In the genomic region with DNA sequence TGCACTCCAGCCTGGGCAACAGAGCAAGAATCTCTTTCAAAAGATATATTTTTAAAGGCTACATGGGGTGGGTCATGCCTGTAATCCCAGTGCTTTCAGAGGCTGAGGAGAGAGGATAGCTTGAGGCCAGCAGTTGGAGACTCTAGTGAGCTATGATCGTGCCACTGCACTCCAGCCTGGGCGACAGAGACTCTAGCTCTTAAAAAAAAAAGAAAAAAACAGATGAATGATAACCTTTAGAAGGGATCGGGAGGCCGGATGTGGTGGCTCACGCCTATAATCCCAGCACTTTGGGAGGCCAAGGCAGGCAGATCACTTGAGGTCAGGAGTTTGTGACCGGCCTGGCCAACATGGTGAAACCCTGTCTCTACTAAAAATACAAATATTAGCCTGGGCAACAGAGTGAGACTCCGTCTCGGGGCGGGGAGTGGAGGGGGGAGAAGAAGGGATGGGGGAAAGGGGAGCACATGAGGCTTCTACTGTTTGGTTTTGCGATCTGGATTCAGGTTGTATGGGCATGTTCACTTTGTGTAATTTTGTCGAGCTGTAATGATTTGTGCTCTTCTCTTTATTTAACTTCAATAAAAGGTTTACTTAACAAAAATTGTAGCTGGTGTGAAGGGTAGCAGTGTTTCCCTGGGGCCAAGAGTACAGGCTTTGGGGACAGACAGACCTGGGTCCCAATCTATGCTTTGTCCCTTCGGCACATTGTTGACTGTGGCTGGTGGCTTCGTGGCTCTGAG, we compare ENCODE assay signal across 8 cellular contexts. TPM values are rescaled to one million over a fixed set of nuclear protein-coding genes. Genes with fewer than 3 reads are reported as not detected.
A peak's percentile ranks its signal among the peaks of the same experiment; 100 is the strongest.
DNase-seq lines count a peak whose midpoint lies in the region; ATAC-seq and TF ChIP-seq lines count a peak whose summit lies in the region.

No MANE protein-coding gene starts in this region.

- no peak for TF ChIP-seq POLR2A in GM18505 (IDR thresholded peaks at IDR 0.05; ENCODE audit: borderline replicate concordance, extremely low read depth, insufficient read depth, insufficient read length)

- peak overlapping the region; percentile 94 to 100 (median 100) for H3K27ac Mint-ChIP-seq in CD4-positive, CD25-positive, alpha-beta regulatory T cell

- 85 to 88% methylated on average over 12 to 13 of the region's 13 CpGs for WGBS in ectodermal cell, 2 experiments

- peaks cover 23% of the 10 kb centered on the region for H3K36me3 Mint-ChIP-seq in CD4-positive, CD25-positive, alpha-beta regulatory T cell

- H2AFZ ChIP-seq in neuron (ENCODE audit: low read depth, low read length): peak overlapping the region; percentile 56

- DNase-seq in CD4-positive, CD25-positive, alpha-beta regulatory T cell: peak; percentile 7 to 29 (median 11)
- peak; percentile 87 for DNase-seq in OCI-M2 (lab: John Stamatoyannopoulos, UW; ENCODE audit: unreplicated experiment)
- DNase-seq in NCI-H345 treated with DMSO at 0.1 percent for 48 hours (lab: John Stamatoyannopoulos, UW; ENCODE audit: unreplicated experiment): no peak
- DNase-seq in GM13977 (ENCODE audit: low spot score): no peak

- H3K9me3 ChIP-seq in CD4-positive, CD25-positive, alpha-beta regulatory T cell (ENCODE audit: control insufficient read depth in 2 of 2, low read length in 2 of 2): no peaks in the 10 kb centered on the region
- H3K9me3 ChIP-seq in ectodermal cell (ENCODE audit: control insufficient read depth, low read length) (no peaks in the 10 kb centered on the region), neuron (ENCODE audit: low read length) (no peaks in the 10 kb centered on the region)

- H3K4me1 Mint-ChIP-seq in CD4-positive, CD25-positive, alpha-beta regulatory T cell: peaks cover 11 to 61% (median 34%) of the 10 kb centered on the region in 4 donors

- in situ Hi-C loops in GM13977 (cut with MboI; ENCODE audit: low pct_unique_long_range_greater_than_20kb, low sequenced_read_pairs, unreplicated experiment): loop anchor here (10.0 kb wide), 1 partner anchor 75 kb away; no protein-coding TSS in a partner anchor

- H3K27me3 ChIP-seq in CD4-positive, CD25-positive, alpha-beta regulatory T cell (ENCODE audit: control insufficient read depth, insufficient read depth, low read length): no peaks in the 10 kb centered on the region
- no peaks in the 10 kb centered on the region for H3K27me3 ChIP-seq in ectodermal cell (ENCODE audit: control insufficient read depth, insufficient read depth, low read length, poor library complexity, severe bottlenecking)
- H3K27me3 ChIP-seq in neuron (ENCODE audit: insufficient read depth, low read length): no peaks in the 10 kb centered on the region

- peak overlapping the region; percentile 89 for H3K4me3 ChIP-seq in CD4-positive, CD25-positive, alpha-beta regulatory T cell (ENCODE audit: low read depth, low read length)
- H3K4me3 ChIP-seq in ectodermal cell (ENCODE audit: insufficient read depth, low read depth, low read length): peak overlapping the region; percentile 66
- H3K4me3 ChIP-seq in neuron (ENCODE audit: low read length): peak overlapping the region; percentile 83

- H3K4me1 ChIP-seq in CD4-positive, CD25-positive, alpha-beta regulatory T cell (ENCODE audit: control insufficient read depth, insufficient read depth, low read length, poor library complexity, severe bottlenecking): peaks cover 33% of the 10 kb centered on the region
- H3K4me1 ChIP-seq in ectodermal cell (ENCODE audit: control insufficient read depth, insufficient read depth, low read length) (no peaks in the 10 kb centered on the region), neuron (ENCODE audit: insufficient read depth, low read length) (peaks cover 7% of the 10 kb centered on the region)

- ATAC-seq in CD4-positive, CD25-positive, alpha-beta regulatory T cell (ENCODE audit: low read depth in 2 of 2): no peak
- ATAC-seq in HG03571 (IDR thresholded peaks at IDR 0.05; ENCODE audit: unreplicated experiment) (no peak), GM18505 (IDR thresholded peaks at IDR 0.05; ENCODE audit: unreplicated experiment) (no peak)

- peak overlapping the region; percentile 96 to 100 (median 98) for H3K4me3 Mint-ChIP-seq in CD4-positive, CD25-positive, alpha-beta regulatory T cell

- H3K9me3 Mint-ChIP-seq in CD4-positive, CD25-positive, alpha-beta regulatory T cell: no peaks in the 10 kb centered on the region

- H3K27me3 Mint-ChIP-seq in CD4-positive, CD25-positive, alpha-beta regulatory T cell: no peaks in the 10 kb centered on the region

- peak overlapping the region; percentile 93 for H3K27ac ChIP-seq in CD4-positive, CD25-positive, alpha-beta regulatory T cell (ENCODE audit: insufficient read depth, low read length, poor library complexity, severe bottlenecking)
- no peak overlapping the region for H3K27ac ChIP-seq in ectodermal cell (ENCODE audit: insufficient read depth, low read depth, low read length, poor library complexity, severe bottlenecking)

- TF ChIP-seq CTCF in GM13977 (IDR thresholded peaks at IDR 0.05; ENCODE audit: extremely low read depth, insufficient read depth, missing control alignments): no peak

- peaks cover 19% of the 10 kb centered on the region for H3K36me3 ChIP-seq in CD4-positive, CD25-positive, alpha-beta regulatory T cell (ENCODE audit: control insufficient read depth, insufficient read depth, low read length)
- H3K36me3 ChIP-seq in ectodermal cell (ENCODE audit: control insufficient read depth, insufficient read depth, low read length): peaks cover 17% of the 10 kb centered on the region
- H3K36me3 ChIP-seq in neuron (ENCODE audit: insufficient read depth, low read length): peaks cover 27% of the 10 kb centered on the region

RNA-seq across cellular contexts. Expression of a gene that starts 1.1 kb away (rescaled TPM):
- total RNA-seq in CD4-positive, CD25-positive, alpha-beta regulatory T cell: 105 TPM
- polyA plus RNA-seq in CD4-positive, CD25-positive, alpha-beta regulatory T cell: 100 to 1,000 TPM in 2 of 4 donors, 10 to 100 TPM in 2; 89.9 to 122 (median 101) TPM
- polyA plus RNA-seq in ectodermal cell (2013, experiment 1 of 4): 103 TPM
- 97.1 TPM for polyA plus RNA-seq in ectodermal cell (2013, experiment 2 of 4)
- polyA plus RNA-seq in ectodermal cell (2013, experiment 3 of 4): 81.7 TPM
- polyA plus RNA-seq in ectodermal cell (2013, experiment 4 of 4): 85.4 TPM

RNA-seq across cellular contexts. Expression of a gene that starts 27.0 kb away (rescaled TPM):
- 2.3 TPM for total RNA-seq in CD4-positive, CD25-positive, alpha-beta regulatory T cell
- 1 to 10 TPM; 4.8 to 5.8 (median 5.4) TPM for polyA plus RNA-seq in CD4-positive, CD25-positive, alpha-beta regulatory T cell
- polyA plus RNA-seq in ectodermal cell (2013, experiment 1 of 4): 2.9 TPM
- polyA plus RNA-seq in ectodermal cell (2013, experiment 2 of 4): 3.7 TPM
- 2.1 TPM for polyA plus RNA-seq in ectodermal cell (2013, experiment 3 of 4)
- polyA plus RNA-seq in ectodermal cell (2013, experiment 4 of 4): 3.4 TPM

RNA-seq across cellular contexts. Expression of a gene that starts 35.4 kb away (rescaled TPM):
- total RNA-seq in CD4-positive, CD25-positive, alpha-beta regulatory T cell: 8.4 TPM
- under 1 TPM; 0.06 to 0.27 (median 0.21) TPM for polyA plus RNA-seq in CD4-positive, CD25-positive, alpha-beta regulatory T cell
- polyA plus RNA-seq in ectodermal cell (2013, experiment 1 of 4): 1.8 TPM
- polyA plus RNA-seq in ectodermal cell (2013, experiment 2 of 4): 0.87 TPM
- 0.53 TPM for polyA plus RNA-seq in ectodermal cell (2013, experiment 3 of 4)
- 0.77 TPM for polyA plus RNA-seq in ectodermal cell (2013, experiment 4 of 4)

Comparison
In these comparisons a context has a peak if more than half of its experiments do, and no peak if none do; other contexts are left out.
1. DNase-seq: peak in CD4-positive, CD25-positive, alpha-beta regulatory T cell (3 of 3) and OCI-M2 (single experiment); none in NCI-H345 treated with DMSO at 0.1 percent for 48 hours (single experiment) and GM13977 (single experiment).
2. Peak in every context shown above with its lines, with median percentiles within 50 percentile points of each other: H3K4me3 ChIP-seq.